20 cellular contexts compared by ENCODE assay signal in the genomic region with DNA sequence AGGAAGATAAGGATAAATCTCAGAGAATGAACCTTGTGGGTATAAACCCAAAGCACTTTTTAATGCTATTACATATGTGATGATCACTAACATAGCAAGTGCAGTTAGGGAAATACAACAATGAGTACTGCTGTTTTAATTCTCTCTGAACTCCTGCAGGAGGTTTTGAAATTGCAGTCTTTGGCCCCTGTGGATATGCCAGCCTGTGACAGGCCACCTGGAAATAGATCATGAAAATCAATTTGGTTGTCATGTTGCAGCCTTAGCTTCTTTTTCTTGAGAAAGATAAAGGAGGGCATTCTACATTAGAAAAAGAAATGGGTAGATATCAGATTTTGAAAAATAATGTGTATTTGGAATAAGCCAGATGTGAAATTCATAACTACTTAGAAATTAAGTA.
DNase-seq lines count a peak whose midpoint lies in the region; ATAC-seq and TF ChIP-seq lines count a peak whose summit lies in the region.
"Had no signal": no experiment of that assay in that cellular context is flagged by ENCODE, and none has a peak within 500 bp of the region (broad histone marks: within the 10 kb centered on the region; RNA-seq: fewer than 3 reads in every experiment).

No MANE protein-coding gene starts in this region.

- H3K9me3 Mint-ChIP-seq in endodermal cell = no peaks in the 10 kb centered on the region
- H3K9me3 Mint-ChIP-seq: CD4-positive, alpha-beta T cell; HFFc6 had no signal

- no peak overlapping the region for H3K27ac ChIP-seq in endodermal cell (ENCODE audit: low read depth, low read length)
- H3K27ac ChIP-seq in neural cell (ENCODE audit: low read length) = peak overlapping the region; percentile 37
- no peak overlapping the region for H3K27ac ChIP-seq in esophagus muscularis mucosa (replicated peaks in 1 of 4)
- no peak overlapping the region for H3K27ac ChIP-seq in gastrocnemius medialis
- H3K27ac ChIP-seq: 22Rv1; BLaER1 treated with 17β-estradiol and CSF1 and Interleukin-3, amounts not matched to agents 10 nM and 100 nM had no signal

- DNase-seq in NCI-H2171 treated with DMSO at 0.1 percent for 48 hours (lab: John Stamatoyannopoulos, UW) (peak; percentile 19), NCI-H2171 (lab: John Stamatoyannopoulos, UW) (no peak), endodermal cell (no peak), esophagus muscularis mucosa (ENCODE audit: extremely low spot score) (no peak), gastrocnemius medialis (no peak)
- DNase-seq: CD4-positive, alpha-beta T cell; CD8-positive, alpha-beta memory T cell; DMS 273 treated with DMSO at 0.1 percent for 48 hours; DMS79; EL; GF-D8; GOT3; HFFc6 had no signal

- H3K4me3 ChIP-seq in endodermal cell (ENCODE audit: low read length) (no peak overlapping the region), neural cell (ENCODE audit: low read length) (no peak overlapping the region), esophagus muscularis mucosa (no peak overlapping the region), gastrocnemius medialis (no peak overlapping the region)
- H3K4me3 ChIP-seq: BLaER1 treated with 17β-estradiol and CSF1 and Interleukin-3, amounts not matched to agents 10 nM and 100 nM; HAP-1 had no signal

- no peak overlapping the region for H2AFZ ChIP-seq in neural cell (ENCODE audit: low read depth, low read length)

- in situ Hi-C loops in gastrocnemius medialis (cut with MboI; ENCODE audit: low sequenced_read_pairs in 4 of 4) = no loop called here

- no peak overlapping the region for H3K4me2 ChIP-seq in neural cell (ENCODE audit: low read length)
- H3K4me2 ChIP-seq: BLaER1 treated with 17β-estradiol and CSF1 and Interleukin-3, amounts not matched to agents 10 nM and 100 nM had no signal

- H3K36me3 Mint-ChIP-seq in endodermal cell (ENCODE audit: low read depth) = no peaks in the 10 kb centered on the region

- no peaks in the 10 kb centered on the region for H3K4me1 Mint-ChIP-seq in endodermal cell
- H3K4me1 Mint-ChIP-seq: B cell, CD14-positive monocyte had no signal

- H3F3A ChIP-seq in neural cell (ENCODE audit: insufficient read depth, low read length, poor library complexity, severe bottlenecking) = no peaks in the 10 kb centered on the region

- H3K9me3 ChIP-seq in endodermal cell (ENCODE audit: control insufficient read depth, low read length) (no peaks in the 10 kb centered on the region), neural cell (ENCODE audit: low read length) (no peaks in the 10 kb centered on the region), esophagus muscularis mucosa (no peaks in the 10 kb centered on the region), gastrocnemius medialis (no peaks in the 10 kb centered on the region)
- H3K9me3 ChIP-seq: BLaER1 treated with 17β-estradiol and CSF1 and Interleukin-3, amounts not matched to agents 10 nM and 100 nM; HAP-1 had no signal

- TF ChIP-seq POLR2A in esophagus muscularis mucosa (IDR thresholded peaks at IDR 0.05; ENCODE audit: low read depth) = no peak
- TF ChIP-seq POLR2A in gastrocnemius medialis (IDR thresholded peaks at IDR 0.05) = no peak

- H3K79me2 ChIP-seq in neural cell (replicated peaks; ENCODE audit: insufficient read depth, low read length) = no peaks in the 10 kb centered on the region

- TF ChIP-seq EP300 in neural cell (conservative IDR thresholded peaks at IDR 0.05; ENCODE audit: poor library complexity, severe bottlenecking) = peak; percentile 70
- no peak for TF ChIP-seq EP300 in esophagus muscularis mucosa (IDR thresholded peaks at IDR 0.05)

- H3K4me3 Mint-ChIP-seq in endodermal cell = no peak overlapping the region
- H3K4me3 Mint-ChIP-seq: B cell; CD14-positive monocyte; CD4-positive, alpha-beta T cell; CD8-positive, alpha-beta memory T cell; HFFc6 had no signal

- TF ChIP-seq CTCF in endodermal cell (conservative IDR thresholded peaks at IDR 0.05) (peak; percentile 30), neural cell (IDR thresholded peaks at IDR 0.05; ENCODE audit: poor library complexity, severe bottlenecking) (peak; percentile 38), esophagus muscularis mucosa (IDR thresholded peaks at IDR 0.05) (no peak), gastrocnemius medialis (IDR thresholded peaks at IDR 0.05 in 4 of 5, conservative IDR thresholded peaks at IDR 0.05 in 1 of 5) (no peak)

- peaks cover 11% of the 10 kb centered on the region for H3K27me3 Mint-ChIP-seq in endodermal cell (ENCODE audit: insufficient read depth)
- H3K27me3 Mint-ChIP-seq: B cell; CD4-positive, alpha-beta T cell; CD8-positive, alpha-beta memory T cell had no signal

- no peaks in the 10 kb centered on the region for H3K9me2 ChIP-seq in neural cell (ENCODE audit: insufficient read depth, low read length)

- H4K20me1 ChIP-seq in neural cell (ENCODE audit: insufficient read depth) = no peaks in the 10 kb centered on the region
- H4K20me1 ChIP-seq: BLaER1 treated with 17β-estradiol and CSF1 and Interleukin-3, amounts not matched to agents 10 nM and 100 nM had no signal

- intact Hi-C loops in esophagus muscularis mucosa (cut with DNase I) = no loop called here
- intact Hi-C loops in gastrocnemius medialis (cut with DNase I; ENCODE audit: low total_unique reads) = no loop called here

- H3K36me3 ChIP-seq in endodermal cell (ENCODE audit: control insufficient read depth, insufficient read depth, low read length) (no peaks in the 10 kb centered on the region), neural cell (ENCODE audit: insufficient read depth, low read length) (no peaks in the 10 kb centered on the region), esophagus muscularis mucosa (no peaks in the 10 kb centered on the region), gastrocnemius medialis (no peaks in the 10 kb centered on the region)
- H3K36me3 ChIP-seq: HAP-1 had no signal

- peaks cover under 1% of the 10 kb centered on the region for H3K4me1 ChIP-seq in endodermal cell (ENCODE audit: control insufficient read depth, insufficient read depth, low read length)
- H3K4me1 ChIP-seq in esophagus muscularis mucosa = no peaks in the 10 kb centered on the region
- no peaks in the 10 kb centered on the region for H3K4me1 ChIP-seq in gastrocnemius medialis
- H3K4me1 ChIP-seq: BLaER1 treated with 17β-estradiol and CSF1 and Interleukin-3, amounts not matched to agents 10 nM and 100 nM; HAP-1 had no signal

- H3K27me3 ChIP-seq in endodermal cell (ENCODE audit: control insufficient read depth, insufficient read depth, low read length, poor library complexity, severe bottlenecking) (peaks cover 11% of the 10 kb centered on the region), neural cell (ENCODE audit: insufficient read depth, low read depth, low read length) (no peaks in the 10 kb centered on the region), esophagus muscularis mucosa (no peaks in the 10 kb centered on the region), gastrocnemius medialis (no peaks in the 10 kb centered on the region)
- H3K27me3 ChIP-seq: BLaER1 treated with 17β-estradiol and CSF1 and Interleukin-3, amounts not matched to agents 10 nM and 100 nM had no signal

- no peak for ATAC-seq in gastrocnemius medialis
- no peak for ATAC-seq in HG02678 (IDR thresholded peaks at IDR 0.05; ENCODE audit: unreplicated experiment)

- TF ChIP-seq RAD21 in neural cell (conservative IDR thresholded peaks at IDR 0.05) = no peak

- H3K9ac ChIP-seq in endodermal cell (ENCODE audit: extremely low read depth, low read length, poor library complexity, severe bottlenecking) = no peak overlapping the region
- H3K9ac ChIP-seq in neural cell (ENCODE audit: low read length) = no peak overlapping the region
- H3K9ac ChIP-seq: BLaER1 treated with 17β-estradiol and CSF1 and Interleukin-3, amounts not matched to agents 10 nM and 100 nM had no signal

- H3K27ac Mint-ChIP-seq in endodermal cell = no peak overlapping the region
- H3K27ac Mint-ChIP-seq: B cell; CD14-positive monocyte; CD4-positive, alpha-beta T cell; CD8-positive, alpha-beta memory T cell; HFFc6 had no signal

TF ChIP-seq in neural cell, 6 proteins besides CTCF, POLR2A, EP300 and RAD21:
- peak; percentile 65 for TF ChIP-seq POLR2AphosphoS5 (IDR thresholded peaks at IDR 0.05)
- no peak for TF ChIP-seq TAF1 (IDR thresholded peaks at IDR 0.05; ENCODE audit: low read depth)

Comparison
In these comparisons a context has a peak if more than half of its experiments do, and no peak if none do; other contexts are left out.
1. CTCF ChIP-seq: peak in endodermal cell (single experiment) and neural cell (single experiment); none in esophagus muscularis mucosa (0 of 3) and gastrocnemius medialis (0 of 5).